ENCODE assay signal across 1 cellular context in the genomic region with DNA sequence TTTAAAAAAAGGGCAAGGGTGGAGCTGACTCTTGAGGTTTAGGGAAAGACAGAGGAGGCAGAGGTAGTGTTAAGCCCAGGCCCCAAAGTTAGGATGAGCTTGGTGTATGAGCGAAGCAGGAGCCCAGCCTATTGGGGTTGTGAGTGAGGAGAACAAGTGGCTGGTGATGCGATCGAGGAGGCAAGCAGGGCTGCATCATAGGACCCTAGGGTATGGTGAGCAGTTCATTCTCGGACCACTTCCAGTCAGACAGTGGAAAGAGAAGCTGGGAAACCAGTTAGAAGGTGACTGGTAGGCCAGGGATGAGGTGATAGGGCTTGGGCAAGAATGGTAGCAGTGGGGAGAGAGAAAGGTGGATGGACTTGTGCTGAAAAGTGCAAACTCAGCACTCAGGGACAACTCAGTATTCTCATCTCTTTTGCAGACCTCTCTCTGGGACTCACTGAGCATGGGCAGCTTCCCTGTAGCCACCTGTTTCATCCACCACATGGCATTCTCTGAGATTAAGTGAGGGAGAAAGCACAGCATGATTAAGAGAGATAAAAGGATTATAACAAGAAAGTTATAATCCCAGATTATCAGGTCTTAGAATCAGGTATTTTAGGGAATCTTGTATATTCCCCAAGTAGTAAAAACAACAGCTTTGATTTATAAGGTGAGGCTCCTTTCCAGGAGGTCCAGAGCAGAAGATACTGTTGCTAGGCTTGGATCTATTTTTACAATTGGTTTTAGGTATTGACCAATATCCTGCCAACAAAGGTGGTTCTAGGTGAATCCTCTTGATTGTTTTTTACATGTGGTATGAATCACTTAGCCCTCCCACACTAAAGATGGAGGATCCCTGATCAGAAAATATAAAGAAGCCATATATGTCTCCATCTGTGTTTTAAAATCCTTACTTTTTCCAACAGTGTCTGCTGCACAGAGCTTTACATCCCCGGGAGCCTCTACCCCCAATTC.
TF ChIP-seq lines count a peak whose summit lies in the region.

No MANE protein-coding gene starts in this region.

TF ChIP-seq in WTC11, 78 proteins besides CTCF, POLR2A, EP300 and RAD21 (continued from another document):
- TF ChIP-seq, protein P1, sequence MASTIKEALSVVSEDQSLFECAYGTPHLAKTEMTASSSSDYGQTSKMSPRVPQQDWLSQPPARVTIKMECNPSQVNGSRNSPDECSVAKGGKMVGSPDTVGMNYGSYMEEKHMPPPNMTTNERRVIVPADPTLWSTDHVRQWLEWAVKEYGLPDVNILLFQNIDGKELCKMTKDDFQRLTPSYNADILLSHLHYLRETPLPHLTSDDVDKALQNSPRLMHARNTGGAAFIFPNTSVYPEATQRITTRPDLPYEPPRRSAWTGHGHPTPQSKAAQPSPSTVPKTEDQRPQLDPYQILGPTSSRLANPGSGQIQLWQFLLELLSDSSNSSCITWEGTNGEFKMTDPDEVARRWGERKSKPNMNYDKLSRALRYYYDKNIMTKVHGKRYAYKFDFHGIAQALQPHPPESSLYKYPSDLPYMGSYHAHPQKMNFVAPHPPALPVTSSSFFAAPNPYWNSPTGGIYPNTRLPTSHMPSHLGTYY (CRISPR knock-in tag; IDR thresholded peaks at IDR 0.05): no peak
